In genomic region chr9:81535542-81536241, GRCh38 we compare ENCODE assay signal across 1 cellular context.
TF ChIP-seq lines count a peak whose summit lies in the region.

No MANE protein-coding gene starts in this region.

TF ChIP-seq in HepG2, 621 proteins besides CTCF, POLR2A, EP300 and RAD21 (continued from another document and continues in another):
- TF ChIP-seq ZNF784 (CRISPR knock-in tag; IDR thresholded peaks at IDR 0.05; ENCODE audit: borderline replicate concordance) (peak; percentile 64; the same call in 1 of the 2 replicates), SP1 (IDR thresholded peaks at IDR 0.05) (no peak), SP1 (CRISPR knock-in tag; IDR thresholded peaks at IDR 0.05) (no peak; the same call in 1 of the 2 replicates), YEATS2 (CRISPR knock-in tag; IDR thresholded peaks at IDR 0.05; ENCODE audit: borderline replicate concordance) (peak; percentile 31; the same call in 1 of the 2 replicates), ELF1 (CRISPR knock-in tag; IDR thresholded peaks at IDR 0.05) (no peak), TAF1 (CRISPR knock-in tag; IDR thresholded peaks at IDR 0.05) (no peak), KLF16 (CRISPR knock-in tag; IDR thresholded peaks at IDR 0.05) (peak in 1 of 2 experiments; percentile 88; a peak in 2 of 4 replicates), ZBTB34 (CRISPR knock-in tag; IDR thresholded peaks at IDR 0.05) (no peak), ZNF761 (CRISPR knock-in tag; conservative IDR thresholded peaks at IDR 0.05) (no peak), ZBTB37 (CRISPR knock-in tag; IDR thresholded peaks at IDR 0.05) (no peak), NRL (CRISPR knock-in tag; IDR thresholded peaks at IDR 0.05; ENCODE audit: borderline replicate concordance) (no peak), DDIT3 (CRISPR knock-in tag; IDR thresholded peaks at IDR 0.05) (no peak), FOSL1 (CRISPR knock-in tag; IDR thresholded peaks at IDR 0.05; ENCODE audit: borderline replicate concordance) (peak; percentile 66; the same call in 1 of the 2 replicates), ZNF407 (CRISPR knock-in tag; IDR thresholded peaks at IDR 0.05; ENCODE audit: not compliant biosample characterization) (no peak), ZNF33A (CRISPR knock-in tag; IDR thresholded peaks at IDR 0.05; ENCODE audit: borderline replicate concordance) (no peak), FOXM1 (CRISPR knock-in tag; IDR thresholded peaks at IDR 0.05) (no peak), MAFK (conservative IDR thresholded peaks at IDR 0.05 in 1 of 2, IDR thresholded peaks at IDR 0.05 in 1 of 2; ENCODE audit: low read length in 2 of 2) (peak; percentile 57 to 84), SYNCRIP (IDR thresholded peaks at IDR 0.05; ENCODE audit: insufficient read depth, low read depth, low read length) (no peak), ZNF710 (CRISPR knock-in tag; IDR thresholded peaks at IDR 0.05; ENCODE audit: borderline replicate concordance) (peak; percentile 92), MTA3 (CRISPR knock-in tag; IDR thresholded peaks at IDR 0.05) (no peak), TIGD3 (CRISPR knock-in tag; IDR thresholded peaks at IDR 0.05; ENCODE audit: borderline replicate concordance) (no peak), GTF3A (CRISPR knock-in tag; conservative IDR thresholded peaks at IDR 0.05) (no peak), IKZF5 (CRISPR knock-in tag; IDR thresholded peaks at IDR 0.05) (peak; percentile 77), ZBTB26 (CRISPR knock-in tag; IDR thresholded peaks at IDR 0.05; ENCODE audit: borderline replicate concordance) (no peak), ZGPAT (CRISPR knock-in tag; IDR thresholded peaks at IDR 0.05) (peak; percentile 93), ZNF513 (CRISPR knock-in tag; conservative IDR thresholded peaks at IDR 0.05) (no peak), ZNF343 (CRISPR knock-in tag; IDR thresholded peaks at IDR 0.05) (0 out of 2 replicates have a peak, but pooled peaks have one; percentile 33), SMAD1 (CRISPR knock-in tag; IDR thresholded peaks at IDR 0.05; ENCODE audit: borderline replicate concordance, low read depth) (no peak), MED1 (CRISPR knock-in tag; IDR thresholded peaks at IDR 0.05) (peak; percentile 96), SIX4 (CRISPR knock-in tag; IDR thresholded peaks at IDR 0.05) (peak; percentile 81; the same call in 1 of the 2 replicates), HNRNPH1 (optimal IDR thresholded peaks at IDR 0.05; ENCODE audit: low read depth, low read length) (no peak), BRF2 (CRISPR knock-in tag; IDR thresholded peaks at IDR 0.05) (0 out of 2 replicates have a peak, but pooled peaks have one; percentile 69), SCMH1 (CRISPR knock-in tag; IDR thresholded peaks at IDR 0.05; ENCODE audit: borderline replicate concordance) (no peak)
